8 cellular contexts compared by ENCODE assay signal in genomic region chr11:85647078-85647477, GRCh38. TPM values are rescaled to one million over a fixed set of nuclear protein-coding genes. Genes with fewer than 3 reads are reported as not detected.
DNase-seq lines count a peak whose midpoint lies in the region; ATAC-seq and TF ChIP-seq lines count a peak whose summit lies in the region.

No MANE protein-coding gene starts in this region.

- peak overlapping the region; percentile 75 to 76 for H3K27ac ChIP-seq in prostate gland

- H3K27me3 ChIP-seq in prostate gland (replicated peaks; ENCODE audit: insufficient read depth), result no peaks in the 10 kb centered on the region

- no peaks in the 10 kb centered on the region for H3K36me3 ChIP-seq in prostate gland

- no peaks in the 10 kb centered on the region for H3K9me3 ChIP-seq in prostate gland

- DNase-seq in NCI-H69 (lab: John Stamatoyannopoulos, UW) (peak; percentile 29), epithelial cell of esophagus (ENCODE audit: low read depth) (no peak), prostate gland (ENCODE audit: low spot score) (no peak), NCI-H2171 treated with DMSO at 0.1 percent for 48 hours (lab: John Stamatoyannopoulos, UW) (no peak)

- TF ChIP-seq CTCF in epithelial cell of esophagus (IDR thresholded peaks at IDR 0.05; ENCODE audit: insufficient read depth, low read depth, low read length, missing control alignments), result no peak
- no peak for TF ChIP-seq CTCF in prostate gland (IDR thresholded peaks at IDR 0.05)

- 26% methylated on average over 2 of the region's 2 CpGs for WGBS in prostate gland

- ATAC-seq in GM19395 (IDR thresholded peaks at IDR 0.05; ENCODE audit: unreplicated experiment), result peak; percentile 12
- ATAC-seq in HG03045 (IDR thresholded peaks at IDR 0.05; ENCODE audit: unreplicated experiment), result no peak
- ATAC-seq in GM21717 (IDR thresholded peaks at IDR 0.05; ENCODE audit: unreplicated experiment), result no peak
- ATAC-seq in HG03460 (IDR thresholded peaks at IDR 0.05; ENCODE audit: unreplicated experiment), result no peak

- intact Hi-C loops in prostate gland (cut with DNase I), result loop anchor here (2.0 kb wide), 1 partner anchor 18 kb away; the partner anchor contains the start of gene TMEM126B

- peaks cover 4% of the 10 kb centered on the region for H3K4me1 ChIP-seq in prostate gland (replicated peaks)

- H3K4me3 ChIP-seq in epithelial cell of esophagus (ENCODE audit: low read length) (peak overlapping the region; percentile 85), prostate gland (peak overlapping the region; percentile 47 to 49)

- TF ChIP-seq POLR2A in prostate gland (IDR thresholded peaks at IDR 0.05), result no peak

RNA-seq across cellular contexts. Expression of gene TMEM126A, which starts 0.7 kb away (rescaled TPM):
- 10 to 100 TPM; 13.6 to 24.4 TPM for total RNA-seq in prostate gland

RNA-seq across cellular contexts. Expression of gene CREBZF, which starts 17.9 kb away (rescaled TPM):
- total RNA-seq in prostate gland, result 10 to 100 TPM; 50.2 to 89.5 TPM

RNA-seq across cellular contexts. Expression of gene TMEM126B, which starts 18.7 kb away (rescaled TPM):
- 10 to 100 TPM; 30.0 to 38.3 TPM for total RNA-seq in prostate gland

RNA-seq across cellular contexts. Expression of gene DLG2, which starts 19.9 kb away (rescaled TPM):
- 10 to 100 TPM in 1 of 2 donors, 1 to 10 TPM in 1; 9.8 to 16.2 TPM for total RNA-seq in prostate gland

RNA-seq across cellular contexts. Expression of gene CCDC89, which starts 38.9 kb away (rescaled TPM):
- total RNA-seq in prostate gland, result 1 to 10 TPM; 1.4 to 3.6 TPM
